In genomic region chr9:6055213-6055612, GRCh38 we compare ENCODE assay signal across 8 cellular contexts. TPM values are rescaled to one million over a fixed set of nuclear protein-coding genes. Genes with fewer than 3 reads are reported as not detected.
DNase-seq lines count a peak whose midpoint lies in the region; ATAC-seq and TF ChIP-seq lines count a peak whose summit lies in the region.

No MANE protein-coding gene starts in this region.

- H3K27ac ChIP-seq in right lobe of liver, result no peak overlapping the region
- H3K27ac ChIP-seq in thyroid gland, result no peak overlapping the region

- TF ChIP-seq POLR2A in right lobe of liver (IDR thresholded peaks at IDR 0.05) (no peak), thyroid gland (IDR thresholded peaks at IDR 0.05) (no peak)

- H3K9me3 ChIP-seq in right lobe of liver (no peaks in the 10 kb centered on the region), thyroid gland (no peaks in the 10 kb centered on the region)

- intact Hi-C loops in right lobe of liver (cut with DNase I), result loop anchor here in 1 of 2 donors (10.0 kb wide), 1 partner anchor 260 kb away; no protein-coding TSS in a partner anchor
- intact Hi-C loops in thyroid gland (cut with DNase I), result loop anchor here (2.0 kb wide), 2 partner anchors 168 to 252 kb away; no protein-coding TSS in a partner anchor

- 15% methylated on average over 2 of the region's 2 CpGs for WGBS in right lobe of liver (ENCODE audit: insufficient coverage, low coverage, low lambda C conversion rate, missing lambda C conversion rate)
- 34 to 40% methylated on average over 2 of the region's 2 CpGs for WGBS in thyroid gland, 2 donors

- peak; percentile 86 for DNase-seq in DMS53 (lab: John Stamatoyannopoulos, UW)
- peak; percentile 39 for DNase-seq in GM20000 (ENCODE audit: low spot score)
- peak; percentile 73 for DNase-seq in LoVo (ENCODE audit: low spot score)
- DNase-seq in RPMI8226, result peak; percentile 76
- DNase-seq in choroid plexus epithelial cell (ENCODE audit: low read depth), result peak; percentile 98
- no peak for DNase-seq in right lobe of liver
- DNase-seq in thyroid gland, result peak; percentile 34 to 50

- no peak overlapping the region for H3K4me3 ChIP-seq in choroid plexus epithelial cell (ENCODE audit: low read depth, low read length)
- H3K4me3 ChIP-seq in right lobe of liver, result no peak overlapping the region
- H3K4me3 ChIP-seq in thyroid gland (replicated peaks in 1 of 3), result no peak overlapping the region

- no peaks in the 10 kb centered on the region for H3K4me1 ChIP-seq in right lobe of liver
- peaks cover 0 to 3% of the 10 kb centered on the region in 2 donors for H3K4me1 ChIP-seq in thyroid gland

- no peaks in the 10 kb centered on the region for H3K36me3 ChIP-seq in right lobe of liver
- no peaks in the 10 kb centered on the region for H3K36me3 ChIP-seq in thyroid gland

- H3K27me3 ChIP-seq in right lobe of liver (no peaks in the 10 kb centered on the region), thyroid gland (no peaks in the 10 kb centered on the region)

- TF ChIP-seq CTCF in GM20000 (IDR thresholded peaks at IDR 0.05; ENCODE audit: extremely low read depth, missing control alignments), result peak; percentile 29
- peak; percentile 61 for TF ChIP-seq CTCF in choroid plexus epithelial cell (conservative IDR thresholded peaks at IDR 0.05; ENCODE audit: low read depth, low read length)
- TF ChIP-seq CTCF in right lobe of liver (IDR thresholded peaks at IDR 0.05), result peak; percentile 55 to 78 (median 65)
- TF ChIP-seq CTCF in thyroid gland (IDR thresholded peaks at IDR 0.05), result peak in 5 of 6 experiments; percentile 29 to 85 (median 58)

- ATAC-seq in right lobe of liver, result peak; percentile 86 to 96 (median 93)
- no peak for ATAC-seq in HG03045 (IDR thresholded peaks at IDR 0.05; ENCODE audit: unreplicated experiment)

RNA-seq across cellular contexts. Expression of gene RANBP6, which starts 39.8 kb away (rescaled TPM):
- total RNA-seq in right lobe of liver (10 to 100 TPM in 2 of 6 experiments, 1 to 10 TPM in 4; 6.2 to 11.7 (median 8.4) TPM), thyroid gland (10 to 100 TPM; 23.4 to 30.6 (median 24.4) TPM)

Comparison
In these comparisons a context has a peak if more than half of its experiments do, and no peak if none do; other contexts are left out.
1. DNase-seq: peak in DMS53 (single experiment), GM20000 (single experiment), LoVo (single experiment), RPMI8226 (single experiment), choroid plexus epithelial cell (single experiment) and thyroid gland (2 of 2); none in right lobe of liver (0 of 3).
2. Peak in every context shown above with its lines, with median percentiles within 50 percentile points of each other: CTCF ChIP-seq.